In the genomic region with DNA sequence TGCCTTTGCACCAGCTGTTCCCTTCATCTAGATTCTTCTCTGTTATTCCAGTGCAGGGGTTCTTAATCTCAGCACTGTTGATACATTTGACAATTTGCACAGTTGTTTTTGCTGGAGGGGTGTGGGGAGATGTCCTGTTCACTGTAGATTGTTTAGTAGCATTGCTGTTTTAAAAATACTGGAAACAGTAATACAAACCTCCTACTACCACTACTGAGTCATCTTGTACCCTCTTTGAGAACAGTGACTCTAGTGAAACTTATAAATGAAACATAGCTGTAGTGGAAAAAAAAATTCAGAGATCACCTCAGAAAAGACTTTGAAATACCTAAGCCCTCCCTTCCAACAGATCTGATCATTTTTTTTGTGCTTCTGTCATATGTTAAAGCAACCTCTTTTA, we compare ENCODE assay signal across 12 cellular contexts.
A peak's percentile ranks its signal among the peaks of the same experiment; 100 is the strongest.
DNase-seq lines count a peak whose midpoint lies in the region; ATAC-seq, FAIRE-seq and TF ChIP-seq lines count a peak whose summit lies in the region.
"Had no signal": no experiment of that assay in that cellular context is flagged by ENCODE, and none has a peak within 500 bp of the region (broad histone marks: within the 10 kb centered on the region; RNA-seq: fewer than 3 reads in every experiment).

No MANE protein-coding gene starts in this region.

- TF ChIP-seq CTCF in GM10266 (IDR thresholded peaks at IDR 0.05; ENCODE audit: control insufficient read depth, insufficient read depth, low read depth, missing control alignments) = no peak
- no peak for TF ChIP-seq CTCF in type B pancreatic cell (conservative IDR thresholded peaks at IDR 0.05)
- no peak for TF ChIP-seq CTCF in D721Med (IDR thresholded peaks at IDR 0.05; ENCODE audit: insufficient read depth, missing control alignments)

- no peaks in the 10 kb centered on the region for H3K9me3 Mint-ChIP-seq in type B pancreatic cell
- peaks cover 4% of the 10 kb centered on the region for H3K9me3 Mint-ChIP-seq in activated naive CD8-positive, alpha-beta T cell treated with anti-CD3 and anti-CD28 coated beads for 36 hours
- H3K9me3 Mint-ChIP-seq: activated CD4-positive, alpha-beta memory T cell treated with anti-CD3 and anti-CD28 coated beads for 36 hours had no signal

- DNase-seq in GM10266 (ENCODE audit: extremely low spot score) (peak; percentile 52), type B pancreatic cell (ENCODE audit: extremely low spot score, unreplicated experiment) (no peak), D721Med (ENCODE audit: insufficient read length, low spot score) (no peak)
- no peak for DNase-seq in stimulated activated CD4-positive, alpha-beta T cell treated with anti-CD3 and anti-CD28 coated beads, Interleukin-4, amount 100 ng/mL, for 24 hours
- no peak for DNase-seq in activated naive CD8-positive, alpha-beta T cell treated with anti-CD3 and anti-CD28 coated beads for 36 hours
- DNase-seq: activated CD4-positive, alpha-beta memory T cell treated with anti-CD3 and anti-CD28 coated beads for 36 hours; naive B cell; stimulated activated naive CD8-positive, alpha-beta T cell treated with anti-CD3 and anti-CD28 coated beads, Interleukin-15, Interleukin-2, amounts not matched to agents 100 U/mL and 50 U/mL, for 24 hours had no signal

- no peak for FAIRE-seq in D721Med (lab: Jason Lieb, UNC)
- FAIRE-seq: endometrium had no signal

- ATAC-seq in GM19372 (IDR thresholded peaks at IDR 0.05; ENCODE audit: low read depth, unreplicated experiment) (peak; percentile 87), HG02759 (IDR thresholded peaks at IDR 0.05; ENCODE audit: unreplicated experiment) (peak; percentile 83), HG03520 (IDR thresholded peaks at IDR 0.05; ENCODE audit: unreplicated experiment) (peak; percentile 92)
- ATAC-seq: stimulated activated naive CD8-positive, alpha-beta T cell treated with anti-CD3 and anti-CD28 coated beads, Interleukin-15, Interleukin-2, amounts not matched to agents 100 U/mL and 50 U/mL, for 24 hours had no signal

- H3K36me3 Mint-ChIP-seq in type B pancreatic cell = no peaks in the 10 kb centered on the region
- H3K36me3 Mint-ChIP-seq in activated naive CD8-positive, alpha-beta T cell treated with anti-CD3 and anti-CD28 coated beads for 36 hours = peaks cover 2% of the 10 kb centered on the region
- H3K36me3 Mint-ChIP-seq: activated CD4-positive, alpha-beta memory T cell treated with anti-CD3 and anti-CD28 coated beads for 36 hours; naive B cell had no signal

- H3K27ac Mint-ChIP-seq in type B pancreatic cell = no peak overlapping the region
- H3K27ac Mint-ChIP-seq in activated naive CD8-positive, alpha-beta T cell treated with anti-CD3 and anti-CD28 coated beads for 36 hours = no peak overlapping the region
- H3K27ac Mint-ChIP-seq: activated CD4-positive, alpha-beta memory T cell treated with anti-CD3 and anti-CD28 coated beads for 36 hours; naive B cell had no signal

- no peak overlapping the region for H3K4me3 Mint-ChIP-seq in type B pancreatic cell
- H3K4me3 Mint-ChIP-seq in activated naive CD8-positive, alpha-beta T cell treated with anti-CD3 and anti-CD28 coated beads for 36 hours = no peak overlapping the region
- H3K4me3 Mint-ChIP-seq: activated CD4-positive, alpha-beta memory T cell treated with anti-CD3 and anti-CD28 coated beads for 36 hours; naive B cell had no signal

- no peaks in the 10 kb centered on the region for H3K4me1 Mint-ChIP-seq in type B pancreatic cell (ENCODE audit: unreplicated experiment)
- peaks cover 4% of the 10 kb centered on the region for H3K4me1 Mint-ChIP-seq in activated naive CD8-positive, alpha-beta T cell treated with anti-CD3 and anti-CD28 coated beads for 36 hours
- H3K4me1 Mint-ChIP-seq: naive B cell had no signal

- no peaks in the 10 kb centered on the region for H3K27me3 Mint-ChIP-seq in type B pancreatic cell
- no peaks in the 10 kb centered on the region for H3K27me3 Mint-ChIP-seq in activated naive CD8-positive, alpha-beta T cell treated with anti-CD3 and anti-CD28 coated beads for 36 hours
- H3K27me3 Mint-ChIP-seq: activated CD4-positive, alpha-beta memory T cell treated with anti-CD3 and anti-CD28 coated beads for 36 hours; naive B cell had no signal
